31 cellular contexts compared by ENCODE assay signal in genomic region chr10:45286980-45287379, GRCh38. TPM values are rescaled to one million over a fixed set of nuclear protein-coding genes. Genes with fewer than 3 reads are reported as not detected.
"Had no signal": no experiment of that assay in that cellular context is flagged by ENCODE, and none has a peak within 500 bp of the region (broad histone marks: within the 10 kb centered on the region; RNA-seq: fewer than 3 reads in every experiment).

No MANE protein-coding gene starts in this region.

- H3K27ac ChIP-seq: stomach, suprapubic skin, testis, thoracic aorta, thyroid gland, tibial artery, tibial nerve, transverse colon, upper lobe of left lung, upper lobe of right lung, uterus, vagina had no signal

- FAIRE-seq: urothelium cell line had no signal

- H3K4me3 Mint-ChIP-seq: stimulated activated effector memory CD8-positive, alpha-beta T cell treated with anti-CD3 and anti-CD28 coated beads, Interleukin-12 subunit alpha, Interleukin-12 subunit beta, amount 100 ng/mL, for 72 hours; stimulated activated memory B cell treated with anti-CD40 and anti-IgM and Interleukin-4, amounts not matched to agents 10 μg/mL and 1 μg/mL and 100 μg/mL, for 72 hours; stimulated activated naive B cell treated with anti-CD40 and anti-IgM and Interleukin-4, amounts not matched to agents 10 μg/mL and 1 μg/mL and 100 μg/mL, for 72 hours; stimulated activated naive CD8-positive, alpha-beta T cell treated with anti-CD3 and anti-CD28 coated beads, Interleukin-15, amount 100 ng/mL, for 72 hours; stimulated activated naive CD8-positive, alpha-beta T cell treated with anti-CD3 and anti-CD28 coated beads, Interleukin-15, Interleukin-2, amounts not matched to agents 100 ng/mL and 50 ng/mL, for 24 hours; type B pancreatic cell had no signal

- H3K9me3 ChIP-seq: suprapubic skin, testis, thoracic aorta, thyroid gland, transverse colon, upper lobe of left lung, upper lobe of right lung, uterus, vagina had no signal

- H3K27me3 Mint-ChIP-seq: stimulated activated memory B cell treated with anti-CD40 and anti-IgM and Interleukin-4, amounts not matched to agents 10 μg/mL and 1 μg/mL and 100 μg/mL, for 72 hours; stimulated activated naive B cell treated with anti-CD40 and anti-IgM and Interleukin-4, amounts not matched to agents 10 μg/mL and 1 μg/mL and 100 μg/mL, for 72 hours; stimulated activated naive CD8-positive, alpha-beta T cell treated with anti-CD3 and anti-CD28 coated beads, Interleukin-15, Interleukin-2, amounts not matched to agents 100 ng/mL and 50 ng/mL, for 24 hours had no signal

- H3K27ac Mint-ChIP-seq: stimulated activated effector memory CD8-positive, alpha-beta T cell treated with anti-CD3 and anti-CD28 coated beads, Interleukin-12 subunit alpha, Interleukin-12 subunit beta, amount 100 ng/mL, for 72 hours; stimulated activated memory B cell treated with anti-CD40 and anti-IgM and Interleukin-4, amounts not matched to agents 10 μg/mL and 1 μg/mL and 100 μg/mL, for 72 hours; stimulated activated naive B cell treated with anti-CD40 and anti-IgM and Interleukin-4, amounts not matched to agents 10 μg/mL and 1 μg/mL and 100 μg/mL, for 72 hours; stimulated activated naive CD8-positive, alpha-beta T cell treated with anti-CD3 and anti-CD28 coated beads, Interleukin-15, amount 100 ng/mL, for 72 hours; stimulated activated naive CD8-positive, alpha-beta T cell treated with anti-CD3 and anti-CD28 coated beads, Interleukin-15, Interleukin-2, amounts not matched to agents 100 ng/mL and 50 ng/mL, for 24 hours; type B pancreatic cell had no signal

- ATAC-seq: stimulated activated effector memory CD8-positive, alpha-beta T cell treated with anti-CD3 and anti-CD28 coated beads, Interleukin-12 subunit alpha, Interleukin-12 subunit beta, amount 100 ng/mL, for 72 hours; stimulated activated memory B cell treated with anti-CD40 and anti-IgM and Interleukin-4, amounts not matched to agents 10 μg/mL and 1 μg/mL and 100 μg/mL, for 72 hours; stimulated activated naive B cell treated with anti-CD40 and anti-IgM and Interleukin-4, amounts not matched to agents 10 μg/mL and 1 μg/mL and 100 μg/mL, for 72 hours; stimulated activated naive CD8-positive, alpha-beta T cell treated with anti-CD3 and anti-CD28 coated beads, Interleukin-15, amount 100 ng/mL, for 72 hours; stimulated activated naive CD8-positive, alpha-beta T cell treated with anti-CD3 and anti-CD28 coated beads, Interleukin-15, Interleukin-2, amounts not matched to agents 100 U/mL and 50 U/mL, for 24 hours; upper lobe of right lung had no signal

- H3K36me3 ChIP-seq: stomach, suprapubic skin, thoracic aorta, thyroid gland, tibial artery, tibial nerve, transverse colon, upper lobe of left lung, upper lobe of right lung, uterus, vagina had no signal

- H3K4me3 ChIP-seq: stomach, suprapubic skin, testis, thoracic aorta, thyroid gland, tibial artery, tibial nerve, transverse colon, upper lobe of left lung, upper lobe of right lung, uterus, vagina had no signal

- H3K4me1 ChIP-seq: stomach, suprapubic skin, testis, thyroid gland, tibial artery, tibial nerve, transverse colon, upper lobe of left lung, upper lobe of right lung, uterus, vagina had no signal

- DNase-seq: stimulated activated CD4-positive, alpha-beta T cell treated with anti-CD3 and anti-CD28 coated beads, Interleukin-2, amount 100 ng/mL, for 48 hours; stimulated activated CD4-positive, alpha-beta T cell treated with anti-CD3 and anti-CD28 coated beads, Interleukin-4, amount 100 ng/mL, for 1 hour; stimulated activated CD4-positive, alpha-beta T cell treated with anti-CD3 and anti-CD28 coated beads, Interleukin-4, amount 100 ng/mL, for 24 hours; stimulated activated CD4-positive, alpha-beta T cell treated with anti-CD3 and anti-CD28 coated beads, Interleukin-4, amount 100 ng/mL, for 4 hours; stimulated activated CD8-positive, alpha-beta memory T cell treated with anti-CD3 and anti-CD28 coated beads, Interleukin-4, amount 100 ng/mL, for 48 hours; stimulated activated naive B cell treated with anti-CD40 and anti-IgM and Interleukin-4, amounts not matched to agents 10 μg/mL and 1 μg/mL and 100 μg/mL, for 72 hours; stimulated activated naive CD4-positive, alpha-beta T cell; stimulated activated naive CD4-positive, alpha-beta T cell treated with Interleukin-2 at 50 U/mL for 16 hours; stimulated activated naive CD8-positive, alpha-beta T cell treated with anti-CD3 and anti-CD28 coated beads, Interleukin-15, amount 100 ng/mL, for 72 hours; stimulated activated naive CD8-positive, alpha-beta T cell treated with anti-CD3 and anti-CD28 coated beads, Interleukin-15, Interleukin-2, amounts not matched to agents 100 U/mL and 50 U/mL, for 24 hours; stomach; substantia nigra; testis; thyroid gland; tibial artery; transverse colon; trophoblast cell; upper lobe of left lung; upper lobe of right lung; uterus had no signal

- H3K9me3 Mint-ChIP-seq: stimulated activated memory B cell treated with anti-CD40 and anti-IgM and Interleukin-4, amounts not matched to agents 10 μg/mL and 1 μg/mL and 100 μg/mL, for 72 hours; stimulated activated naive CD8-positive, alpha-beta T cell treated with anti-CD3 and anti-CD28 coated beads, Interleukin-15, Interleukin-2, amounts not matched to agents 100 ng/mL and 50 ng/mL, for 24 hours; type B pancreatic cell had no signal

- H3K36me3 Mint-ChIP-seq: stimulated activated effector memory CD8-positive, alpha-beta T cell treated with anti-CD3 and anti-CD28 coated beads, Interleukin-12 subunit alpha, Interleukin-12 subunit beta, amount 100 ng/mL, for 72 hours; stimulated activated memory B cell treated with anti-CD40 and anti-IgM and Interleukin-4, amounts not matched to agents 10 μg/mL and 1 μg/mL and 100 μg/mL, for 72 hours; type B pancreatic cell had no signal

- H3K4me1 Mint-ChIP-seq: stimulated activated effector memory CD8-positive, alpha-beta T cell treated with anti-CD3 and anti-CD28 coated beads, Interleukin-12 subunit alpha, Interleukin-12 subunit beta, amount 100 ng/mL, for 72 hours; stimulated activated naive B cell treated with anti-CD40 and anti-IgM and Interleukin-4, amounts not matched to agents 10 μg/mL and 1 μg/mL and 100 μg/mL, for 72 hours had no signal

- H3K27me3 ChIP-seq: stomach, suprapubic skin, testis, thyroid gland, tibial artery, tibial nerve, transverse colon, upper lobe of left lung, upper lobe of right lung, uterus, vagina had no signal

RNA-seq across cellular contexts. Expression of gene OR13A1, which starts 28.4 kb away (rescaled TPM):
- total RNA-seq: stomach, subcutaneous adipose tissue, suprapubic skin, temporal lobe, thyroid gland, tibial nerve, upper lobe of right lung, vagina had no signal
